8 cellular contexts compared by ENCODE assay signal in the genomic region with DNA sequence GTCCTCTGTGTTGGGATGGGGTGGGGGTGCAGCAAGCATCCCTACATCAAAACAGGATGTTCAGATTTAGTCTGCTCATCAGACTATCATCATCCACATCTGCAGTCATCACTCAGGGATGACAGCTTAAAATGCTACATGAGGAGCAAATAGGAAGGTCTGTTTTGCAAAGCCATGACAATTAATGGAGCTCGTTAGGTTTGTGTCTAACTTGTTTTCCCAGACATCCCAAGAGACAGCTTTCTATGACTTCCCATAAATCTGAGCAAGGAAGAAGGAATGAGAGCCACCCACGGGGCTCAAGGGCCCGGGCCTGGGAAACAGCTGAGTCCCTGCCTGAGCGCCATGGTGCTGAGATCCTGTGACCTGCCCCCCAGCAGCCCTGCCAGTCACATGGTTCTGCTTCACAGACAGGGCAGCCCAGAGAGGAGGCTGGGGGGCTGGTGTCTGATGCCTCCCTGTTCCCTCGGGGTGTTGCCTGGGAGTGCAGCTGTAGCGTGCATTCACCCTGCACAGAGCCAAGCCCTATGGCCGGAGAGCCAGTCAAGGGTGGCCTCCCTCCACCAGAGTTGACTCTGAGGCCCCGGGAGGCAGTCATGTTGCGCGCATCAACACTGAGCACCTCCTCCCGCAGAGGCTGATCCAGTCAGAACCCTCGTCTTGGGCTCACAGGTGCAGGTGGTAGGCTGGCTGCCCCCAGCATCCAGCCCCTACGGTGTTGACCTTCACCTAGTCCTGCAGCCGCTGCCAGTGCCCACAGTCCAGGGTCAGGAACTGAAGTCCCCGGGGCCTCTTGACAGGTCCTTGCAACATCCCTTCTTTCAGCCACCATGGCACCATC. TPM values are rescaled to one million over a fixed set of nuclear protein-coding genes. Genes with fewer than 3 reads are reported as not detected.
A peak's percentile ranks its signal among the peaks of the same experiment; 100 is the strongest.
DNase-seq lines count a peak whose midpoint lies in the region; ATAC-seq lines count a peak whose summit lies in the region.
"Had no signal": no experiment of that assay in that cellular context is flagged by ENCODE, and none has a peak within 500 bp of the region (broad histone marks: within the 10 kb centered on the region; RNA-seq: fewer than 3 reads in every experiment).

No MANE protein-coding gene starts in this region.

- H3K27ac Mint-ChIP-seq in activated naive CD4-positive, alpha-beta T cell treated with anti-CD3 and anti-CD28 coated beads for 36 hours: peak overlapping the region; percentile 90
- peak overlapping the region; percentile 77 for H3K27ac Mint-ChIP-seq in stimulated activated memory B cell treated with anti-CD40 and anti-IgM and Interleukin-4, amounts not matched to agents 10 μg/mL and 1 μg/mL and 100 μg/mL, for 72 hours

- no peak overlapping the region for H3K4me3 Mint-ChIP-seq in activated naive CD4-positive, alpha-beta T cell treated with anti-CD3 and anti-CD28 coated beads for 36 hours
- no peak overlapping the region for H3K4me3 Mint-ChIP-seq in stimulated activated memory B cell treated with anti-CD40 and anti-IgM and Interleukin-4, amounts not matched to agents 10 μg/mL and 1 μg/mL and 100 μg/mL, for 72 hours

- intact Hi-C loops in activated naive CD4-positive, alpha-beta T cell treated with anti-CD3 and anti-CD28 coated beads for 36 hours (cut with micrococcal nuclease): no loop called here

- H3K36me3 Mint-ChIP-seq in activated naive CD4-positive, alpha-beta T cell treated with anti-CD3 and anti-CD28 coated beads for 36 hours (ENCODE audit: low read depth): peaks cover 26% of the 10 kb centered on the region
- peaks cover 80% of the 10 kb centered on the region for H3K36me3 Mint-ChIP-seq in stimulated activated memory B cell treated with anti-CD40 and anti-IgM and Interleukin-4, amounts not matched to agents 10 μg/mL and 1 μg/mL and 100 μg/mL, for 72 hours

- H3K4me1 Mint-ChIP-seq in activated naive CD4-positive, alpha-beta T cell treated with anti-CD3 and anti-CD28 coated beads for 36 hours (ENCODE audit: low read depth): peaks cover 4% of the 10 kb centered on the region
- peaks cover 56% of the 10 kb centered on the region for H3K4me1 Mint-ChIP-seq in stimulated activated memory B cell treated with anti-CD40 and anti-IgM and Interleukin-4, amounts not matched to agents 10 μg/mL and 1 μg/mL and 100 μg/mL, for 72 hours

- no peaks in the 10 kb centered on the region for H3K27me3 Mint-ChIP-seq in activated naive CD4-positive, alpha-beta T cell treated with anti-CD3 and anti-CD28 coated beads for 36 hours (ENCODE audit: low read depth)
- no peaks in the 10 kb centered on the region for H3K27me3 Mint-ChIP-seq in stimulated activated memory B cell treated with anti-CD40 and anti-IgM and Interleukin-4, amounts not matched to agents 10 μg/mL and 1 μg/mL and 100 μg/mL, for 72 hours

- H3K9me3 Mint-ChIP-seq in activated naive CD4-positive, alpha-beta T cell treated with anti-CD3 and anti-CD28 coated beads for 36 hours: no peaks in the 10 kb centered on the region
- no peaks in the 10 kb centered on the region for H3K9me3 Mint-ChIP-seq in stimulated activated memory B cell treated with anti-CD40 and anti-IgM and Interleukin-4, amounts not matched to agents 10 μg/mL and 1 μg/mL and 100 μg/mL, for 72 hours

- DNase-seq in activated naive CD4-positive, alpha-beta T cell treated with anti-CD3 and anti-CD28 coated beads for 36 hours: no peak
- DNase-seq in activated naive CD4-positive, alpha-beta T cell (lab: John Stamatoyannopoulos, UW): no peak
- DNase-seq in foreskin melanocyte: peak; percentile 63
- DNase-seq in HT-29 (ENCODE audit: low spot score): no peak
- DNase-seq: AML-193, NCI-H1436 had no signal

- ATAC-seq in stimulated activated memory B cell treated with anti-CD40 and anti-IgM and Interleukin-4, amounts not matched to agents 10 μg/mL and 1 μg/mL and 100 μg/mL, for 72 hours: no peak
- ATAC-seq in GM18873 (IDR thresholded peaks at IDR 0.05; ENCODE audit: low FRiP score, unreplicated experiment): no peak

- CTCF ChIA-PET in activated naive CD4-positive, alpha-beta T cell treated with anti-CD3 and anti-CD28 coated beads for 36 hours (lab: Charles Lee): interaction anchor here (0.6 to 1.5 kb wide), 3 partner anchors 19 to 282 kb away, joined by 3 read pairs; no protein-coding TSS in a partner anchor

RNA-seq across cellular contexts. Expression of gene DERL3, which starts 12.1 kb away (rescaled TPM):
- total RNA-seq in activated naive CD4-positive, alpha-beta T cell treated with anti-CD3 and anti-CD28 coated beads for 36 hours: 1 to 10 TPM; 7.3 to 7.5 TPM
- total RNA-seq in HT-29 (2014; rRNA removed; shearing (Covaris generic)): 0.79 and 0.91 TPM in 2 replicates

RNA-seq across cellular contexts. Expression of gene SLC2A11, which starts 30.9 kb away (rescaled TPM):
- total RNA-seq in activated naive CD4-positive, alpha-beta T cell treated with anti-CD3 and anti-CD28 coated beads for 36 hours: 1 to 10 TPM; 6.1 to 7.5 TPM
- 7.7 and 9.7 TPM in 2 replicates for total RNA-seq in HT-29 (2014; rRNA removed; shearing (Covaris generic))

RNA-seq across cellular contexts. Expression of gene SMARCB1, which starts 40.0 kb away (rescaled TPM):
- total RNA-seq in activated naive CD4-positive, alpha-beta T cell treated with anti-CD3 and anti-CD28 coated beads for 36 hours: 10 to 100 TPM; 75.3 to 89.1 TPM
- 67.6 and 107 TPM in 2 replicates for total RNA-seq in HT-29 (2014; rRNA removed; shearing (Covaris generic))

RNA-seq across cellular contexts. Expression of gene MMP11, which starts 54.1 kb away (rescaled TPM):
- under 1 TPM; 0.43 to 0.47 TPM for total RNA-seq in activated naive CD4-positive, alpha-beta T cell treated with anti-CD3 and anti-CD28 coated beads for 36 hours
- 0.18 and 0.89 TPM in 2 replicates for total RNA-seq in HT-29 (2014; rRNA removed; shearing (Covaris generic))

RNA-seq across cellular contexts. Expression of gene CHCHD10, which starts 59.0 kb away (rescaled TPM):
- 100 to 1,000 TPM; 190 to 191 TPM for total RNA-seq in activated naive CD4-positive, alpha-beta T cell treated with anti-CD3 and anti-CD28 coated beads for 36 hours
- total RNA-seq in HT-29 (2014; rRNA removed; shearing (Covaris generic)): 32.9 and 53.4 TPM in 2 replicates
